ENCODE assay signal across 14 cellular contexts in genomic region chr2:87996570-87996969, GRCh38.
"Had no signal": no experiment of that assay in that cellular context is flagged by ENCODE, and none has a peak within 500 bp of the region (broad histone marks: within the 10 kb centered on the region; RNA-seq: fewer than 3 reads in every experiment).

No MANE protein-coding gene starts in this region.

- H3K27me3 ChIP-seq: gastroesophageal sphincter had no signal

- H3K4me1 ChIP-seq: gastroesophageal sphincter had no signal

- H3K4me3 ChIP-seq: gastroesophageal sphincter, thoracic aorta had no signal

- H3K36me3 ChIP-seq: gastroesophageal sphincter, thoracic aorta had no signal

- H3K9me3 ChIP-seq: gastroesophageal sphincter, thoracic aorta had no signal

- FAIRE-seq: astrocyte, colon, keratinocyte had no signal

- DNase-seq: activated CD4-positive, alpha-beta T cell treated with anti-CD3 and anti-CD28 coated beads for 1 hour; activated CD4-positive, alpha-beta T cell treated with anti-CD3 and anti-CD28 coated beads, Interleukin-2, amount 50 U/mL, for 48 hours; activated naive CD4-positive, alpha-beta T cell treated with anti-CD3 and anti-CD28 coated beads for 36 hours; activated naive CD8-positive, alpha-beta T cell treated with anti-CD3 and anti-CD28 coated beads, Interleukin-2, amount 50 U/mL, for 24 hours; erythroblast; hippocampal formation; mesenchymal stem cell; natural killer cell; nucleus accumbens had no signal

- H3K27ac ChIP-seq: gastroesophageal sphincter, thoracic aorta had no signal
